Comparison of ENCODE assay signal across 11 cellular contexts in the genomic region with DNA sequence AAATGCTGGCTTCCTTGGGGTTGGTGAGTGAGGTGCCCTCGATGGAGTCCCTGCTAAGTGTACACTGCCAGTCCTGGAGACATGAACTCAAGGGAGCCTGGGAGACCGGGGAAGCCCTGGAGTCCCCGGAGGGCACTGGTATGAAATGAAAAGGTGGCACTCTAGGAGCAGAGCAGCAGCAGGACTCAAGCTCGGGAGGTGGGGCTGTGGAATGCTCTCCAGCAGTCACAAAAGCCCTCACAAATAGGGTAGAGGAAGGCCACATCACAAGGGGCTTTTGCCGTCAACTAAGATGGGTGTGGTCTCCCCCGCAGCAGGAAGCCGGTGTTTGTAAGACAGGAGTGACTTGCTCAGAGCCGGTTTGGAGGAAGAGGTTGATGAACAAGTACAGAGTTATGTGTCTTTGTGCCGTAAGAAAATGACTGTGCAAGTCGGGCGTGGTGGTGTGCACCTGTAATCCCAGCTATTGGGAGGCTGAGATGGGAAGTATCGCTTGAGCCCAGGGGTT. TPM values are rescaled to one million over a fixed set of nuclear protein-coding genes. Genes with fewer than 3 reads are reported as not detected.
DNase-seq lines count a peak whose midpoint lies in the region; ATAC-seq and TF ChIP-seq lines count a peak whose summit lies in the region.
"Had no signal": no experiment of that assay in that cellular context is flagged by ENCODE, and none has a peak within 500 bp of the region (broad histone marks: within the 10 kb centered on the region; RNA-seq: fewer than 3 reads in every experiment).

No MANE protein-coding gene starts in this region.

- H4K8ac ChIP-seq in trophoblast cell (ENCODE audit: low read depth, low read length) = no peak overlapping the region

- H2AFZ ChIP-seq in DND-41 (ENCODE audit: low read depth, low read length) (peak overlapping the region; percentile 68), trophoblast cell (ENCODE audit: insufficient read depth, low read length, poor library complexity) (no peak overlapping the region)

- H3K9me3 Mint-ChIP-seq in T-helper 2 cell treated with Interferon-gamma antibody and Interleukin-4, amounts not matched to agents 5 μg/mL and 100 μg/mL, for 36 hours = no peaks in the 10 kb centered on the region
- peaks cover 3% of the 10 kb centered on the region for H3K9me3 Mint-ChIP-seq in activated naive CD4-positive, alpha-beta T cell treated with anti-CD3 and anti-CD28 coated beads for 36 hours

- no peaks in the 10 kb centered on the region for H3K79me1 ChIP-seq in trophoblast cell (ENCODE audit: low read length)

- no peaks in the 10 kb centered on the region for H3K36me3 Mint-ChIP-seq in T-helper 2 cell treated with Interferon-gamma antibody and Interleukin-4, amounts not matched to agents 5 μg/mL and 100 μg/mL, for 36 hours (ENCODE audit: low read depth)
- H3K36me3 Mint-ChIP-seq in activated naive CD4-positive, alpha-beta T cell treated with anti-CD3 and anti-CD28 coated beads for 36 hours (ENCODE audit: low read depth) = no peaks in the 10 kb centered on the region

- WGBS in trophoblast cell (ENCODE audit: extremely low coverage, insufficient coverage, insufficient read length) = no CpG with 5 or more reads among the region's 12 CpGs

- H3K79me2 ChIP-seq in DND-41 (ENCODE audit: insufficient read depth, low read length) = no peaks in the 10 kb centered on the region
- no peaks in the 10 kb centered on the region for H3K79me2 ChIP-seq in trophoblast cell (ENCODE audit: control insufficient read depth, insufficient read depth, low read length, poor library complexity)

- H3K4me3 ChIP-seq in DND-41 (ENCODE audit: low read depth in 1 of 2, low read length in 2 of 2) (no peak overlapping the region), trophoblast cell (ENCODE audit: low read depth, low read length) (no peak overlapping the region)
- H3K4me3 ChIP-seq: coronary artery had no signal

- no peak overlapping the region for H2AK5ac ChIP-seq in trophoblast cell (ENCODE audit: low read length)

- H3K9ac ChIP-seq in DND-41 (ENCODE audit: low read depth, low read length) (peak overlapping the region; percentile 12; the same call in 1 of the 2 replicates), trophoblast cell (ENCODE audit: low read length) (no peak overlapping the region)

- no peak overlapping the region for H3K23ac ChIP-seq in trophoblast cell (ENCODE audit: low read length)

- H3K4ac ChIP-seq in trophoblast cell (ENCODE audit: low read depth, low read length) = no peak overlapping the region

- no peak overlapping the region for H3K18ac ChIP-seq in trophoblast cell (ENCODE audit: low read length)

- DNase-seq in DND-41 (peak; percentile 48), trophoblast cell (peak; percentile 67 to 68), foreskin melanocyte (no peak), NCI-H187 (lab: John Stamatoyannopoulos, UW) (no peak), NCI-H1105 (lab: John Stamatoyannopoulos, UW) (no peak), hippocampal formation (lab: John Stamatoyannopoulos, UW) (no peak)
- DNase-seq in T-helper 2 cell treated with Interferon-gamma antibody and Interleukin-4, amounts not matched to agents 5 μg/mL and 100 μg/mL, for 36 hours (ENCODE audit: low spot score) = peak; percentile 62
- peak; percentile 87 for DNase-seq in activated naive CD4-positive, alpha-beta T cell treated with anti-CD3 and anti-CD28 coated beads for 36 hours
- DNase-seq: KG1, Right ventricle myocardium superior had no signal

- H3K9me3 ChIP-seq in DND-41 (ENCODE audit: insufficient read depth, low read length, severe bottlenecking) = no peaks in the 10 kb centered on the region
- H3K9me3 ChIP-seq in trophoblast cell (ENCODE audit: insufficient read depth, low read depth, low read length) = no peaks in the 10 kb centered on the region

- TF ChIP-seq CTCF in DND-41 (IDR thresholded peaks at IDR 0.05; ENCODE audit: borderline replicate concordance, extremely low read depth, low read length, poor library complexity, severe bottlenecking) = no peak

- peak; percentile 90 for ATAC-seq in DND-41 (ENCODE audit: insufficient read depth, low read depth)

- H3K27me3 ChIP-seq in DND-41 (ENCODE audit: insufficient read depth, low read length, poor library complexity) = no peaks in the 10 kb centered on the region
- H3K27me3 ChIP-seq in trophoblast cell (ENCODE audit: insufficient read depth, low read length) = no peaks in the 10 kb centered on the region

- H3K14ac ChIP-seq in trophoblast cell (ENCODE audit: low read length) = no peak overlapping the region

- H4K91ac ChIP-seq in trophoblast cell (ENCODE audit: low read depth, low read length) = no peak overlapping the region

- no peak overlapping the region for H2BK120ac ChIP-seq in trophoblast cell (ENCODE audit: insufficient read depth, low read length, poor library complexity)

- H2BK5ac ChIP-seq in trophoblast cell (ENCODE audit: low read depth, low read length, poor library complexity) = no peak overlapping the region

- H4K12ac ChIP-seq in trophoblast cell (ENCODE audit: low read depth, low read length) = no peak overlapping the region

- peak overlapping the region; percentile 98 for H3K27ac Mint-ChIP-seq in T-helper 2 cell treated with Interferon-gamma antibody and Interleukin-4, amounts not matched to agents 5 μg/mL and 100 μg/mL, for 36 hours
- peak overlapping the region; percentile 88 for H3K27ac Mint-ChIP-seq in activated naive CD4-positive, alpha-beta T cell treated with anti-CD3 and anti-CD28 coated beads for 36 hours

- H3K4me1 ChIP-seq in DND-41 (ENCODE audit: insufficient read depth, low read length) (peaks cover 9% of the 10 kb centered on the region), trophoblast cell (ENCODE audit: control insufficient read depth in 1 of 2, insufficient read depth in 2 of 2, low read length in 2 of 2) (no peaks in the 10 kb centered on the region)

- H3K27ac ChIP-seq in DND-41 (ENCODE audit: low read length) = no peak overlapping the region
- no peak overlapping the region for H3K27ac ChIP-seq in trophoblast cell (ENCODE audit: low read depth, low read length)
- H3K27ac ChIP-seq: coronary artery had no signal

- no peaks in the 10 kb centered on the region for H3K27me3 Mint-ChIP-seq in T-helper 2 cell treated with Interferon-gamma antibody and Interleukin-4, amounts not matched to agents 5 μg/mL and 100 μg/mL, for 36 hours (ENCODE audit: low read depth)
- no peaks in the 10 kb centered on the region for H3K27me3 Mint-ChIP-seq in activated naive CD4-positive, alpha-beta T cell treated with anti-CD3 and anti-CD28 coated beads for 36 hours (ENCODE audit: low read depth)

- H3K4me2 ChIP-seq in DND-41 (ENCODE audit: insufficient read depth, low read length) (peak overlapping the region; percentile 33; the same call in 1 of the 2 replicates), trophoblast cell (ENCODE audit: low read length) (no peak overlapping the region)

- no peaks in the 10 kb centered on the region for H3K36me3 ChIP-seq in DND-41 (ENCODE audit: insufficient read depth, low read length)
- no peaks in the 10 kb centered on the region for H3K36me3 ChIP-seq in trophoblast cell (ENCODE audit: control insufficient read depth in 1 of 2, insufficient read depth in 2 of 2, low read length in 2 of 2)

- H3K4me1 Mint-ChIP-seq in T-helper 2 cell treated with Interferon-gamma antibody and Interleukin-4, amounts not matched to agents 5 μg/mL and 100 μg/mL, for 36 hours (ENCODE audit: low read depth) = peaks cover 39% of the 10 kb centered on the region
- peaks cover 52% of the 10 kb centered on the region for H3K4me1 Mint-ChIP-seq in activated naive CD4-positive, alpha-beta T cell treated with anti-CD3 and anti-CD28 coated beads for 36 hours (ENCODE audit: low read depth)

- CTCF ChIA-PET in activated naive CD4-positive, alpha-beta T cell treated with anti-CD3 and anti-CD28 coated beads for 36 hours (lab: Charles Lee) = interaction anchor here (0.8 to 1.4 kb wide), 3 partner anchors 8 to 71 kb away, joined by 3 to 5 read pairs (median 4); no protein-coding TSS in a partner anchor

- no peaks in the 10 kb centered on the region for H4K20me1 ChIP-seq in DND-41 (ENCODE audit: insufficient read depth, low read length)

- H2BK12ac ChIP-seq in trophoblast cell (ENCODE audit: low read length) = no peak overlapping the region

- intact Hi-C loops in activated naive CD4-positive, alpha-beta T cell treated with anti-CD3 and anti-CD28 coated beads for 36 hours (cut with micrococcal nuclease) = loop anchor here (1.0 to 10.0 kb wide), 4 partner anchors 14 to 616 kb away; partner anchors contain the start of genes CCNE1 and UQCRFS1

- H3K4me3 Mint-ChIP-seq in T-helper 2 cell treated with Interferon-gamma antibody and Interleukin-4, amounts not matched to agents 5 μg/mL and 100 μg/mL, for 36 hours = peak overlapping the region; percentile 87
- peak overlapping the region; percentile 62 for H3K4me3 Mint-ChIP-seq in activated naive CD4-positive, alpha-beta T cell treated with anti-CD3 and anti-CD28 coated beads for 36 hours

RNA-seq across cellular contexts. Expression of gene CCNE1, which starts 19.3 kb away (rescaled TPM):
- total RNA-seq in activated naive CD4-positive, alpha-beta T cell treated with anti-CD3 and anti-CD28 coated beads for 36 hours = 10 to 100 TPM; 31.2 to 34.1 TPM
- polyA plus RNA-seq in trophoblast cell (2013) = 402 and 418 TPM in 2 replicates

Comparison
In these comparisons a context has a peak if more than half of its experiments do, and no peak if none do; other contexts are left out.
1. DNase-seq: peak in DND-41 (single experiment), T-helper 2 cell treated with Interferon-gamma antibody and Interleukin-4, amounts not matched to agents 5 μg/mL and 100 μg/mL, for 36 hours (single experiment), activated naive CD4-positive, alpha-beta T cell treated with anti-CD3 and anti-CD28 coated beads for 36 hours (single experiment) and trophoblast cell (2 of 2); none in foreskin melanocyte (single experiment), NCI-H187 (0 of 2), NCI-H1105 (single experiment) and hippocampal formation (0 of 2).